In the genomic region with DNA sequence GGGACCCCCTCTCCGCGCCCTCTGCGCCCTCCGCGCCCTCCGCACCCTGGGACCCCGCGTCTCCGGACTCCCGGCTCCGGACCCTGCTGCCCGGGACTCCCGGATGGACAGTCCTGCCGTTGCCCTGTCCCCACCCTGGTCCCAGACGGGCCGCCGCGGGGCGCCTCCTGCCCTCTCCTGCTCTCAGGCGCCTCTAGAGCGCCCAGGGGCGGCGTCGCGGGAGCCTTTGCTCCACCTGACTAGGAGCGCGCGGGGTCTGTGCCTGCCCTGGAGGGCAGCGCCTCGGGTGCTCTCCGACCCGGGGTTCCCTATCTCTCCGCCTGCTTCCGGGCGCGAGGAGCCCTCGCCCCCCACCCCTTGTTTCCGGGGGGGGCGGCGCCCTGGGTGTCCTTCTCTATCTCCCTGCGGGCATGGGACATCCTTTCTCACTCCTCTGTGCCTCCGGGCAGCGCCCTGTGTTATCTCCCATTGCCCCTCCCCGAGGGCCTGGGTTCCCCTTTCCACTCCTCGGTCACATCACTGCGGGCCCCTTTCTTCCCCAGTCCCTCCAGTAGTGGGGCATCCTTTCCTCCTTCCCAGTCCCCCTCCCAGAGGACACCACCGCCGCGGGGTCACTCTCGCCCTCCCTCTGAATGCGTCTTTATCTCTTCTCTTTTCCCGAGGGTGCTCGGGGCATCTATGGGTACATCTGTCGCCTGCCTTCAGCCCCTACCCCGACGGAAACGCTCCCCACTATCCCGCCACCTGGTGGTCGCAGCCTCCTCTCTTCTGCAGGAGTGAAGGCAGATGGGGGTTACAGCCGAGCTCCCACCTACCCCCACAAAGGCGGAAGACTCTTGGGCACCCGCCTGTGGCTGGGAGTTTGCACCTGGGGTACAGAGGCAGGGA, we compare ENCODE assay signal across 7 cellular contexts. TPM values are rescaled to one million over a fixed set of nuclear protein-coding genes. Genes with fewer than 3 reads are reported as not detected.
DNase-seq lines count a peak whose midpoint lies in the region; ATAC-seq and TF ChIP-seq lines count a peak whose summit lies in the region.

No MANE protein-coding gene starts in this region.

- H3K27me3 Mint-ChIP-seq in activated CD8-positive, alpha-beta memory T cell treated with anti-CD3 and anti-CD28 coated beads, Interleukin-2, amount 10 ng/mL, durations not matched to agents 7 days and 5 days, result no peaks in the 10 kb centered on the region

- 2 to 3% (median 2%) methylated on average over 36 to 62 of the region's 62 CpGs for WGBS in heart left ventricle, 4 donors
- WGBS in body of pancreas, 2 donors, result 0 to 2% methylated on average over 23 to 33 of the region's 62 CpGs

- H3K9me3 Mint-ChIP-seq in activated CD8-positive, alpha-beta memory T cell treated with anti-CD3 and anti-CD28 coated beads, Interleukin-2, amount 10 ng/mL, durations not matched to agents 7 days and 5 days (ENCODE audit: low read depth), result no peaks in the 10 kb centered on the region

- in situ Hi-C loops in KBM-7 (cut with MboI; ENCODE audit: low pct_unique_long_range_greater_than_20kb, low sequenced_read_pairs), result no loop called here

- peak overlapping the region; percentile 44 for H3K4me2 ChIP-seq in skeletal muscle satellite cell (ENCODE audit: low read length)

- H3K27me3 ChIP-seq in heart left ventricle (peaks cover 10 to 77% (median 21%) of the 10 kb centered on the region in 9 donors), skeletal muscle satellite cell (ENCODE audit: control insufficient read depth, insufficient read depth, low read length) (peaks cover 40% of the 10 kb centered on the region), body of pancreas (no peaks in the 10 kb centered on the region)

- intact Hi-C loops in heart left ventricle (cut with DNase I) (no loop called here), body of pancreas (cut with DNase I) (no loop called here)

- H3K4me1 ChIP-seq in heart left ventricle, result peaks cover 0 to 27% (median 0%) of the 10 kb centered on the region in 12 donors
- no peaks in the 10 kb centered on the region for H3K4me1 ChIP-seq in skeletal muscle satellite cell (ENCODE audit: control insufficient read depth, insufficient read depth, low read length)
- peaks cover 5% of the 10 kb centered on the region for H3K4me1 ChIP-seq in body of pancreas

- TF ChIP-seq CTCF in heart left ventricle (IDR thresholded peaks at IDR 0.05) (no peak), body of pancreas (IDR thresholded peaks at IDR 0.05) (no peak)

- peak overlapping the region; percentile 99 for H3K4me3 Mint-ChIP-seq in activated CD8-positive, alpha-beta memory T cell treated with anti-CD3 and anti-CD28 coated beads, Interleukin-2, amount 10 ng/mL, durations not matched to agents 7 days and 5 days

- CTCF ChIA-PET in activated CD8-positive, alpha-beta memory T cell treated with anti-CD3 and anti-CD28 coated beads, Interleukin-2, amount 10 ng/mL, durations not matched to agents 7 days and 5 days (lab: Charles Lee), result interaction anchor here (0.5 to 4.7 kb wide), 9 partner anchors 10 to 201 kb away, joined by 3 to 27 read pairs (median 3); no protein-coding TSS in a partner anchor

- peak overlapping the region; percentile 19 to 80 (median 46) for H3K4me3 ChIP-seq in heart left ventricle
- no peak overlapping the region for H3K4me3 ChIP-seq in skeletal muscle satellite cell (ENCODE audit: low read length)
- no peak overlapping the region for H3K4me3 ChIP-seq in body of pancreas

- DNase-seq in KBM-7 (peak; percentile 60), heart left ventricle (peak in 1 of 5 donors; percentile 74), body of pancreas (no peak)
- DNase-seq in activated CD8-positive, alpha-beta memory T cell treated with anti-CD3 and anti-CD28 coated beads, Interleukin-2, amount 10 ng/mL, durations not matched to agents 7 days and 5 days, result peak; percentile 79

- peaks cover 18% of the 10 kb centered on the region for H3K36me3 Mint-ChIP-seq in activated CD8-positive, alpha-beta memory T cell treated with anti-CD3 and anti-CD28 coated beads, Interleukin-2, amount 10 ng/mL, durations not matched to agents 7 days and 5 days

- ATAC-seq in GM19395 (IDR thresholded peaks at IDR 0.05; ENCODE audit: unreplicated experiment) (peak; percentile 29), heart left ventricle (peak in 3 of 4 donors; percentile 27 to 50 (median 33)), HG02588 (IDR thresholded peaks at IDR 0.05; ENCODE audit: unreplicated experiment) (no peak), body of pancreas (no peak)
- ATAC-seq in activated CD8-positive, alpha-beta memory T cell treated with anti-CD3 and anti-CD28 coated beads, Interleukin-2, amount 10 ng/mL, durations not matched to agents 7 days and 5 days, result peak; percentile 48

- H3K9ac ChIP-seq in skeletal muscle satellite cell (ENCODE audit: low read depth, low read length), result no peak overlapping the region

- no peak for TF ChIP-seq POLR2A in heart left ventricle (IDR thresholded peaks at IDR 0.05)
- TF ChIP-seq POLR2A in body of pancreas (IDR thresholded peaks at IDR 0.05), result no peak

- H3K27ac ChIP-seq in heart left ventricle (peak overlapping the region in 2 of 12 donors; percentile 5 to 73), body of pancreas (no peak overlapping the region)

- peak overlapping the region; percentile 92 for H3K27ac Mint-ChIP-seq in activated CD8-positive, alpha-beta memory T cell treated with anti-CD3 and anti-CD28 coated beads, Interleukin-2, amount 10 ng/mL, durations not matched to agents 7 days and 5 days

- H3K36me3 ChIP-seq in heart left ventricle (no peaks in the 10 kb centered on the region), skeletal muscle satellite cell (ENCODE audit: insufficient read depth, low read length) (no peaks in the 10 kb centered on the region), body of pancreas (replicated peaks in 1 of 2; ENCODE audit: insufficient read depth in 1 of 2, low read depth in 2 of 2) (no peaks in the 10 kb centered on the region)

- H3K9me3 ChIP-seq in heart left ventricle, result no peaks in the 10 kb centered on the region
- H3K9me3 ChIP-seq in skeletal muscle satellite cell (replicated peaks; ENCODE audit: low read length), result no peaks in the 10 kb centered on the region
- H3K9me3 ChIP-seq in body of pancreas, result no peaks in the 10 kb centered on the region

- peaks cover 55% of the 10 kb centered on the region for H3K4me1 Mint-ChIP-seq in activated CD8-positive, alpha-beta memory T cell treated with anti-CD3 and anti-CD28 coated beads, Interleukin-2, amount 10 ng/mL, durations not matched to agents 7 days and 5 days

RNA-seq across cellular contexts. Expression of a gene that starts 0.9 kb away (rescaled TPM):
- total RNA-seq in activated CD8-positive, alpha-beta memory T cell treated with anti-CD3 and anti-CD28 coated beads, Interleukin-2, amount 10 ng/mL, durations not matched to agents 7 days and 5 days, result 100 to 1,000 TPM in 1 of 2 experiments, 10 to 100 TPM in 1; 98.5 to 125 TPM
- total RNA-seq in heart left ventricle (10 to 100 TPM in 1 of 9 donors, 1 to 10 TPM in 6, under 1 TPM in 2; 0.75 to 18.4 (median 1.8) TPM), body of pancreas (10 to 100 TPM in 1 of 2 donors, under 1 TPM in 1; 0.33 to 10.6 TPM)
- under 1 TPM; 0.30 to 0.55 TPM for polyA plus RNA-seq in heart left ventricle
- not detected in 2 replicates for total RNA-seq in skeletal muscle satellite cell (2012; rRNA removed)

Comparison
In these comparisons a context has a peak if more than half of its experiments do, and no peak if none do; other contexts are left out.
1. ATAC-seq: peak in GM19395 (single experiment), activated CD8-positive, alpha-beta memory T cell treated with anti-CD3 and anti-CD28 coated beads, Interleukin-2, amount 10 ng/mL, durations not matched to agents 7 days and 5 days (single experiment) and heart left ventricle (3 of 4); none in HG02588 (single experiment) and body of pancreas (single experiment).
2. DNase-seq: peak in KBM-7 (single experiment) and activated CD8-positive, alpha-beta memory T cell treated with anti-CD3 and anti-CD28 coated beads, Interleukin-2, amount 10 ng/mL, durations not matched to agents 7 days and 5 days (single experiment); none in body of pancreas (0 of 4).
3. H3K4me3 ChIP-seq: peak in heart left ventricle (12 of 12); none in skeletal muscle satellite cell (single experiment) and body of pancreas (0 of 2).
4. RNA of a gene that starts 0.9 kb away (total RNA-seq): 98.5 to 125 TPM in activated CD8-positive, alpha-beta memory T cell treated with anti-CD3 and anti-CD28 coated beads, Interleukin-2, amount 10 ng/mL, durations not matched to agents 7 days and 5 days; 0.33 to 10.6 TPM in body of pancreas and 0.75 to 18.4 TPM in heart left ventricle; every median in the first group is over 4 times any median in the second.